2 cellular contexts compared by ENCODE assay signal in the genomic region with DNA sequence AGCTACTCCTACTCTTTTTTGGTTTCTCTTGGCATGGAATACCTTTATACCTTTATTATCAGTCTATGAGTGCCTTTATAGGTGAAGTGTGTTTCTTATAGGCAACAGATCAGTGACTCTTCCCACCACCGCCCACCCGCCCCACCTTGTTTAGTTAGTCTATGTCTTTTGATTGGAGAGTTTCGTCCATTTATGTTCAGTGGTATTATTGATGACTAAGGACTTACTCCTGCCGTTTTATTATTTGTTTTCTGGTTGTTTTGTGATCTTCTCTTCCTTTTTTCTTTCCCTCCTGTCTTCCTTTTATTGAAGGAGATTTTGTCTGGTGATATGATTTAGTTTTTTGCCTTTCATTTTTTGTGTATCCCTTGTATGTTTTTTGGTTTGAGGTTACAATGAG.
TF ChIP-seq lines count a peak whose summit lies in the region.

No MANE protein-coding gene starts in this region.

TF ChIP-seq in A549, 52 proteins besides CTCF, POLR2A, EP300 and RAD21:
- TF ChIP-seq JUN (IDR thresholded peaks at IDR 0.05) (no peak), FOSB (CRISPR knock-in tag; IDR thresholded peaks at IDR 0.05) (no peak), ZC3H11A (IDR thresholded peaks at IDR 0.05) (no peak), MAFK (IDR thresholded peaks at IDR 0.05; ENCODE audit: partially characterized antibody) (peak; percentile 13), FOSL2 (IDR thresholded peaks at IDR 0.05) (no peak), FOSL2 (CRISPR knock-in tag; IDR thresholded peaks at IDR 0.05) (no peak)
- TF ChIP-seq, protein P1, sequence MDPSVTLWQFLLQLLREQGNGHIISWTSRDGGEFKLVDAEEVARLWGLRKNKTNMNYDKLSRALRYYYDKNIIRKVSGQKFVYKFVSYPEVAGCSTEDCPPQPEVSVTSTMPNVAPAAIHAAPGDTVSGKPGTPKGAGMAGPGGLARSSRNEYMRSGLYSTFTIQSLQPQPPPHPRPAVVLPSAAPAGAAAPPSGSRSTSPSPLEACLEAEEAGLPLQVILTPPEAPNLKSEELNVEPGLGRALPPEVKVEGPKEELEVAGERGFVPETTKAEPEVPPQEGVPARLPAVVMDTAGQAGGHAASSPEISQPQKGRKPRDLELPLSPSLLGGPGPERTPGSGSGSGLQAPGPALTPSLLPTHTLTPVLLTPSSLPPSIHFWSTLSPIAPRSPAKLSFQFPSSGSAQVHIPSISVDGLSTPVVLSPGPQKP (IDR thresholded peaks at IDR 0.05; ENCODE audit: low read depth, low read length) = no peak
- TF ChIP-seq, protein P2, sequence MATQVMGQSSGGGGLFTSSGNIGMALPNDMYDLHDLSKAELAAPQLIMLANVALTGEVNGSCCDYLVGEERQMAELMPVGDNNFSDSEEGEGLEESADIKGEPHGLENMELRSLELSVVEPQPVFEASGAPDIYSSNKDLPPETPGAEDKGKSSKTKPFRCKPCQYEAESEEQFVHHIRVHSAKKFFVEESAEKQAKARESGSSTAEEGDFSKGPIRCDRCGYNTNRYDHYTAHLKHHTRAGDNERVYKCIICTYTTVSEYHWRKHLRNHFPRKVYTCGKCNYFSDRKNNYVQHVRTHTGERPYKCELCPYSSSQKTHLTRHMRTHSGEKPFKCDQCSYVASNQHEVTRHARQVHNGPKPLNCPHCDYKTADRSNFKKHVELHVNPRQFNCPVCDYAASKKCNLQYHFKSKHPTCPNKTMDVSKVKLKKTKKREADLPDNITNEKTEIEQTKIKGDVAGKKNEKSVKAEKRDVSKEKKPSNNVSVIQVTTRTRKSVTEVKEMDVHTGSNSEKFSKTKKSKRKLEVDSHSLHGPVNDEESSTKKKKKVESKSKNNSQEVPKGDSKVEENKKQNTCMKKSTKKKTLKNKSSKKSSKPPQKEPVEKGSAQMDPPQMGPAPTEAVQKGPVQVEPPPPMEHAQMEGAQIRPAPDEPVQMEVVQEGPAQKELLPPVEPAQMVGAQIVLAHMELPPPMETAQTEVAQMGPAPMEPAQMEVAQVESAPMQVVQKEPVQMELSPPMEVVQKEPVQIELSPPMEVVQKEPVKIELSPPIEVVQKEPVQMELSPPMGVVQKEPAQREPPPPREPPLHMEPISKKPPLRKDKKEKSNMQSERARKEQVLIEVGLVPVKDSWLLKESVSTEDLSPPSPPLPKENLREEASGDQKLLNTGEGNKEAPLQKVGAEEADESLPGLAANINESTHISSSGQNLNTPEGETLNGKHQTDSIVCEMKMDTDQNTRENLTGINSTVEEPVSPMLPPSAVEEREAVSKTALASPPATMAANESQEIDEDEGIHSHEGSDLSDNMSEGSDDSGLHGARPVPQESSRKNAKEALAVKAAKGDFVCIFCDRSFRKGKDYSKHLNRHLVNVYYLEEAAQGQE (IDR thresholded peaks at IDR 0.05) = no peak
- TF ChIP-seq, protein P3, sequence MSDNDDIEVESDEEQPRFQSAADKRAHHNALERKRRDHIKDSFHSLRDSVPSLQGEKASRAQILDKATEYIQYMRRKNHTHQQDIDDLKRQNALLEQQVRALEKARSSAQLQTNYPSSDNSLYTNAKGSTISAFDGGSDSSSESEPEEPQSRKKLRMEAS (IDR thresholded peaks at IDR 0.05) = no peak

TF ChIP-seq in H1, 55 proteins besides CTCF, POLR2A, EP300 and RAD21:
- TF ChIP-seq SIRT6 (IDR thresholded peaks at IDR 0.05; ENCODE audit: low read length) (no peak), KDM4A (IDR thresholded peaks at IDR 0.05; ENCODE audit: low read depth, low read length, severe bottlenecking) (no peak), TCF12 (IDR thresholded peaks at IDR 0.05; ENCODE audit: low read depth, low read length) (no peak), TAF1 (IDR thresholded peaks at IDR 0.05; ENCODE audit: low read depth, low read length) (no peak), CBX8 (IDR thresholded peaks at IDR 0.05; ENCODE audit: borderline replicate concordance, low read depth, low read length) (no peak), RXRA (IDR thresholded peaks at IDR 0.05; ENCODE audit: insufficient read depth, low read depth, low read length) (no peak), HDAC6 (IDR thresholded peaks at IDR 0.05; ENCODE audit: low read depth, low read length) (no peak), TEAD4 (IDR thresholded peaks at IDR 0.05; ENCODE audit: low read depth, low read length) (no peak)
TF ChIP-seq in H1: peak in this region for 0.
